Comparison of ENCODE assay signal across 20 cellular contexts in the genomic region with DNA sequence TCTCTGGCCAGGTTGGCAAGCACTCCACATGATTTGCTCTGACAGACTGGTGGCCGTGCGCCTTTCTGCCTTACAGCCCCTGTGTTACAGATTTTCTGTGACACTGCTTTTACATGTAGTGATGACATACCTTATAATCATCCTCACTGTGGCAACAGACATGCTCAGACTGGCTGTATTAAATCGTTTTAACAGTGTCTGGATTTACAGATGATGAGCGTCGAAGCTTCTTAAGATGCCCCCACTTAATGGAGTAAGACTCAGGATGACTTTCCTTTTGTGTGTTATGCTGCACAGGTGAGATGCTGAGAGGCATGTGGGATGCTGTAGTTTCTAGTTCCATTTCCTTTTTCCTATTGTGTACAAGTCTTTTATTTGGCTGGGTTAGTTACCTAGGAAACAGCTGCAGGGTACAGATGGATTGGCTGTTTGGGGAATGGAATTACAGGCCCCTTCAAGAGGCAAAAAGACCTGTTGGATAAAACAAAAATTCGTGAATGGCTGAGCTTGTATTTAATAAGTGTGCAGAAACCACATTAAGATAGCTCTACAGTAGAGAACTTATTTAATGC. TPM values are rescaled to one million over a fixed set of nuclear protein-coding genes. Genes with fewer than 3 reads are reported as not detected.
A peak's percentile ranks its signal among the peaks of the same experiment; 100 is the strongest.
DNase-seq lines count a peak whose midpoint lies in the region; TF ChIP-seq lines count a peak whose summit lies in the region.
"Had no signal": no experiment of that assay in that cellular context is flagged by ENCODE, and none has a peak within 500 bp of the region (broad histone marks: within the 10 kb centered on the region; RNA-seq: fewer than 3 reads in every experiment).

No MANE protein-coding gene starts in this region.

- POLR2A ChIA-PET in RWPE1 (lab: Yijun Ruan, JAX; ENCODE audit: low non-redundant PET): interaction anchor here (1.3 kb wide), 1 partner anchor 64 kb away, joined by 7 read pairs; the partner anchor contains the start of gene MOSMO

- H3K9me3 ChIP-seq in stomach: peaks cover 0 to 4% (median 0%) of the 10 kb centered on the region in 4 donors
- no peaks in the 10 kb centered on the region for H3K9me3 ChIP-seq in tibial artery

- H3K4me1 ChIP-seq in stomach (peaks cover 5 to 40% (median 25%) of the 10 kb centered on the region in 4 donors), tibial artery (peaks cover 0 to 26% (median 14%) of the 10 kb centered on the region in 4 donors)

- H3K27ac ChIP-seq in RWPE1 (peak overlapping the region; percentile 52; the same call in 1 of the 2 replicates), stomach (peak overlapping the region in 3 of 5 donors; percentile 22 to 61 (median 34)), tibial artery (no peak overlapping the region)
- H3K27ac ChIP-seq: BLaER1 treated with 17β-estradiol and CSF1 and Interleukin-3, amounts not matched to agents 10 nM and 100 nM; WERI-Rb-1 had no signal

- WGBS in stomach, 5 donors: 71 to 82% (median 73%) methylated on average over 6 of the region's 6 CpGs

- CTCF ChIA-PET in RWPE1 (lab: Yijun Ruan, JAX): interaction anchor here (0.6 to 1.0 kb wide), 3 partner anchors 48 to 120 kb away, joined by 3 read pairs; no protein-coding TSS in a partner anchor

- TF ChIP-seq CTCF in RWPE1 (conservative IDR thresholded peaks at IDR 0.05; ENCODE audit: low read depth) (no peak), fibroblast of mammary gland (conservative IDR thresholded peaks at IDR 0.05; ENCODE audit: control insufficient read depth, insufficient read depth, low read depth, low read length) (no peak), stomach (IDR thresholded peaks at IDR 0.05) (no peak), tibial artery (IDR thresholded peaks at IDR 0.05) (no peak)

- TF ChIP-seq POLR2A in stomach (IDR thresholded peaks at IDR 0.05): no peak

- intact Hi-C loops in stomach (cut with DNase I; ENCODE audit: low total_unique reads) (no loop called here), tibial artery (cut with DNase I; ENCODE audit: low total_unique reads) (loop anchor here (10.0 kb wide), 1 partner anchor 113 kb away; no protein-coding TSS in a partner anchor)

- DNase-seq in NCI-H146 (lab: John Stamatoyannopoulos, UW) (peak; percentile 10), RWPE1 (ENCODE audit: low spot score) (peak; percentile 58), fibroblast of mammary gland (ENCODE audit: low read depth) (no peak), stomach (no peak), AML-193 (lab: John Stamatoyannopoulos, UW) (no peak), D341Med (ENCODE audit: low spot score) (no peak), tibial artery (no peak)
- DNase-seq: activated CD4-positive, alpha-beta memory T cell treated with anti-CD3 and anti-CD28 coated beads, Interleukin-2, amount 10 ng/mL, durations not matched to agents 7 days and 5 days; activated T-cell treated with anti-CD3 and anti-CD28 coated beads, Interleukin-2, amount 50 U/mL, for 72 hours; cerebellar nuclear complex; DMS153; glutamatergic neuron; NCI-H2029 treated with DMSO at 0.1 percent for 48 hours; NCI-H774; nephron progenitor cell; RPMI8226; T-helper 1 cell; WERI-Rb-1 had no signal

- H3K4me3 ChIP-seq in fibroblast of mammary gland (ENCODE audit: control insufficient read depth, low read depth, low read length): peak overlapping the region; percentile 31
- no peak overlapping the region for H3K4me3 ChIP-seq in stomach
- H3K4me3 ChIP-seq in tibial artery: no peak overlapping the region
- H3K4me3 ChIP-seq: BLaER1 treated with 17β-estradiol and CSF1 and Interleukin-3, amounts not matched to agents 10 nM and 100 nM had no signal

- TF ChIP-seq EP300 in stomach (IDR thresholded peaks at IDR 0.05): no peak

- H3K36me3 ChIP-seq in stomach (peaks cover 0 to 4% (median 1%) of the 10 kb centered on the region in 4 donors), tibial artery (no peaks in the 10 kb centered on the region)
- H3K36me3 ChIP-seq: WERI-Rb-1 had no signal

- H3K27me3 ChIP-seq in stomach (no peaks in the 10 kb centered on the region), tibial artery (no peaks in the 10 kb centered on the region)
- H3K27me3 ChIP-seq: BLaER1 treated with 17β-estradiol and CSF1 and Interleukin-3, amounts not matched to agents 10 nM and 100 nM had no signal

RNA-seq across cellular contexts. Expression of gene VWA3A, which starts 20.9 kb away (rescaled TPM):
- total RNA-seq in stomach: under 1 TPM in 1 of 5 donors, not detected in 4; 0.37 TPM
- polyA plus RNA-seq in stomach: under 1 TPM in 1 of 3 donors, not detected in 2; 0.30 TPM
- total RNA-seq: M059J had no signal

Comparison
In these comparisons a context has a peak if more than half of its experiments do, and no peak if none do; other contexts are left out.
1. DNase-seq: peak in NCI-H146 (single experiment) and RWPE1 (single experiment); none in fibroblast of mammary gland (single experiment), stomach (single experiment), AML-193 (0 of 2), D341Med (single experiment) and tibial artery (0 of 2).
2. H3K27ac ChIP-seq: peak in RWPE1 (single experiment) and stomach (3 of 5); none in tibial artery (0 of 2).